In the genomic region with DNA sequence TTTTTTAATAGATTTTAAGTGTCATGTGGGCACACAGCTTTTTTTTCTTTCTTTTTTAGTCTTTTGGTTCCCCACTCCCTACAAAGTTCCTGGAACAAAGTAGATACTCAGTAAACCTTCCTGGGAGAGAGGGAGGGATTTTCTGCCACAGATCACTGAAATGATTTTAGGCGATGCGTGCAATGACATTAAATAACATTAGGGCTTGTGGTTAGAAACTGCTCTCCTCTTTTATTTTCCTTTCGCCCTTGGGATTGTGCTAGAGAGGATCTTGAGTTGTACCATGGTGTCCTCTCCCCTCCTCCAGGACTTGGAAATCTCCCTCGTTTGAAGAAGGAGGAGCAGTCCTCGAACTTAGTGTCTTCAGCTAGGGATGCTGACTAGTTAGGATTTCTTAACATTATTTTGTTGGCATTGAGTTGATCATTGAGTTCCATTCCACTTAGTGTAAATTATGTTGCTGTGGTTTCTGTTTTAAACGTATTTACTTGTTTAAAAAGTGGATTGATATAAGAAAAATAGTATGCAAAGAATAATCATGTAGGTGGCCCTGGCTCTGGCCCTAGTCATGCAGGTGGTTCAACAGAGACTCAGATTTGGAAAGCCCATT, we compare ENCODE assay signal across 11 cellular contexts.
DNase-seq lines count a peak whose midpoint lies in the region; ATAC-seq and TF ChIP-seq lines count a peak whose summit lies in the region.
"Had no signal": no experiment of that assay in that cellular context is flagged by ENCODE, and none has a peak within 500 bp of the region (broad histone marks: within the 10 kb centered on the region; RNA-seq: fewer than 3 reads in every experiment).

No MANE protein-coding gene starts in this region.

- H3K4me3 ChIP-seq in SJSA1 (no peak overlapping the region), fibroblast of mammary gland (ENCODE audit: control insufficient read depth, low read depth, low read length) (no peak overlapping the region), spleen (no peak overlapping the region)
- H3K4me3 ChIP-seq: ascending aorta had no signal

- TF ChIP-seq POLR2A in spleen (IDR thresholded peaks at IDR 0.05) = no peak

- H3K9me3 Mint-ChIP-seq in activated CD8-positive, alpha-beta T cell treated with anti-CD3 and anti-CD28 coated beads for 36 hours = no peaks in the 10 kb centered on the region
- no peaks in the 10 kb centered on the region for H3K9me3 Mint-ChIP-seq in activated CD8-positive, alpha-beta T cell treated with anti-CD3 and anti-CD28 coated beads, Interleukin-2, amount 10 ng/mL, durations not matched to agents 7 days and 5 days (ENCODE audit: insufficient read depth)

- H3K4me1 Mint-ChIP-seq in activated CD8-positive, alpha-beta T cell treated with anti-CD3 and anti-CD28 coated beads for 36 hours (ENCODE audit: low read depth) = peaks cover 38% of the 10 kb centered on the region
- peaks cover 33% of the 10 kb centered on the region for H3K4me1 Mint-ChIP-seq in activated CD8-positive, alpha-beta T cell treated with anti-CD3 and anti-CD28 coated beads, Interleukin-2, amount 10 ng/mL, durations not matched to agents 7 days and 5 days (ENCODE audit: low read depth)

- intact Hi-C loops in activated CD8-positive, alpha-beta T cell treated with anti-CD3 and anti-CD28 coated beads for 36 hours (cut with micrococcal nuclease) = loop anchor here (5.0 kb wide), 1 partner anchor 34 kb away; no protein-coding TSS in a partner anchor
- intact Hi-C loops in spleen (cut with DNase I; ENCODE audit: low total_unique reads) = no loop called here

- peaks cover 63% of the 10 kb centered on the region for H3K4me1 ChIP-seq in SJSA1 (replicated peaks)
- peaks cover 34 to 100% (median 76%) of the 10 kb centered on the region in 6 donors for H3K4me1 ChIP-seq in spleen
- H3K4me1 ChIP-seq: ascending aorta had no signal

- peaks cover 3% of the 10 kb centered on the region for H3K27me3 Mint-ChIP-seq in activated CD8-positive, alpha-beta T cell treated with anti-CD3 and anti-CD28 coated beads for 36 hours
- H3K27me3 Mint-ChIP-seq in activated CD8-positive, alpha-beta T cell treated with anti-CD3 and anti-CD28 coated beads, Interleukin-2, amount 10 ng/mL, durations not matched to agents 7 days and 5 days (ENCODE audit: low read depth) = peaks cover 17% of the 10 kb centered on the region

- no peak for DNase-seq in activated CD8-positive, alpha-beta T cell treated with anti-CD3 and anti-CD28 coated beads for 36 hours
- no peak for DNase-seq in activated CD8-positive, alpha-beta T cell treated with anti-CD3 and anti-CD28 coated beads, Interleukin-2, amount 10 ng/mL, durations not matched to agents 7 days and 5 days
- DNase-seq in SJSA1 (ENCODE audit: low read depth in 1 of 2, low spot score in 2 of 2) = no peak
- DNase-seq in fibroblast of mammary gland (ENCODE audit: low read depth) = peak; percentile 60
- no peak for DNase-seq in spleen
- DNase-seq in stimulated activated CD4-positive, alpha-beta T cell treated with anti-CD3 and anti-CD28 coated beads, Interleukin-2, amount 100 ng/mL, for 24 hours = no peak
- no peak for DNase-seq in NCI-H2107 treated with DMSO at 0.1 percent for 48 hours (lab: John Stamatoyannopoulos, UW; ENCODE audit: unreplicated experiment)
- DNase-seq: DND-41, occipital lobe had no signal

- H3K27me3 ChIP-seq in SJSA1 (replicated peaks) (no peaks in the 10 kb centered on the region), spleen (replicated peaks in 1 of 7) (no peaks in the 10 kb centered on the region)
- H3K27me3 ChIP-seq: ascending aorta had no signal

- no peak for ATAC-seq in activated CD8-positive, alpha-beta T cell treated with anti-CD3 and anti-CD28 coated beads for 36 hours
- ATAC-seq in activated CD8-positive, alpha-beta T cell treated with anti-CD3 and anti-CD28 coated beads, Interleukin-2, amount 10 ng/mL, durations not matched to agents 7 days and 5 days = no peak
- no peak for ATAC-seq in HG03354 (IDR thresholded peaks at IDR 0.05; ENCODE audit: poor library complexity, severe bottlenecking, unreplicated experiment)

- H3K36me3 ChIP-seq in SJSA1 = peaks cover 76% of the 10 kb centered on the region
- peaks cover 0 to 69% (median 9%) of the 10 kb centered on the region in 6 donors for H3K36me3 ChIP-seq in spleen
- H3K36me3 ChIP-seq: ascending aorta had no signal

- H3K27ac ChIP-seq in SJSA1 = peak overlapping the region; percentile 34
- peak overlapping the region; percentile 66 to 79 (median 74) for H3K27ac ChIP-seq in spleen
- H3K27ac ChIP-seq: ascending aorta had no signal

- peak overlapping the region; percentile 28 for H3K4me3 Mint-ChIP-seq in activated CD8-positive, alpha-beta T cell treated with anti-CD3 and anti-CD28 coated beads for 36 hours
- H3K4me3 Mint-ChIP-seq in activated CD8-positive, alpha-beta T cell treated with anti-CD3 and anti-CD28 coated beads, Interleukin-2, amount 10 ng/mL, durations not matched to agents 7 days and 5 days = no peak overlapping the region

- TF ChIP-seq CTCF in activated CD8-positive, alpha-beta T cell treated with anti-CD3 and anti-CD28 coated beads for 36 hours (IDR thresholded peaks at IDR 0.05) = no peak
- no peak for TF ChIP-seq CTCF in fibroblast of mammary gland (conservative IDR thresholded peaks at IDR 0.05; ENCODE audit: control insufficient read depth, insufficient read depth, low read depth, low read length)
- TF ChIP-seq CTCF in spleen (IDR thresholded peaks at IDR 0.05 in 8 of 11, conservative IDR thresholded peaks at IDR 0.05 in 3 of 11) = no peak

- CTCF ChIA-PET in activated CD8-positive, alpha-beta T cell treated with anti-CD3 and anti-CD28 coated beads for 36 hours (lab: Charles Lee) = interaction anchor here (1.2 to 1.6 kb wide), 4 partner anchors 10 to 129 kb away, joined by 3 to 5 read pairs (median 4); no protein-coding TSS in a partner anchor
- CTCF ChIA-PET in activated CD8-positive, alpha-beta T cell treated with anti-CD3 and anti-CD28 coated beads, Interleukin-2, amount 10 ng/mL, durations not matched to agents 7 days and 5 days (lab: Charles Lee) = interaction anchor here (1.2 to 2.6 kb wide), 6 partner anchors 9 to 71 kb away, joined by 3 to 14 read pairs (median 4); no protein-coding TSS in a partner anchor

- 57 to 72% (median 63%) methylated on average over 6 of the region's 6 CpGs for WGBS in spleen, 5 donors

- POLR2A ChIA-PET in activated CD8-positive, alpha-beta T cell treated with anti-CD3 and anti-CD28 coated beads for 36 hours (lab: Charles Lee) = interaction anchor here (0.8 to 2.6 kb wide), 4 partner anchors 11 to 40 kb away, joined by 3 to 14 read pairs (median 4); no protein-coding TSS in a partner anchor
- POLR2A ChIA-PET in activated CD8-positive, alpha-beta T cell treated with anti-CD3 and anti-CD28 coated beads, Interleukin-2, amount 10 ng/mL, durations not matched to agents 7 days and 5 days (lab: Charles Lee) = interaction anchor here (0.6 kb wide), 1 partner anchor 10 kb away, joined by 3 read pairs; no protein-coding TSS in a partner anchor

- H3K9me3 ChIP-seq in SJSA1 (replicated peaks) (no peaks in the 10 kb centered on the region), spleen (no peaks in the 10 kb centered on the region)
- H3K9me3 ChIP-seq: ascending aorta had no signal

- H3K36me3 Mint-ChIP-seq in activated CD8-positive, alpha-beta T cell treated with anti-CD3 and anti-CD28 coated beads for 36 hours (ENCODE audit: low read depth) = peaks cover 3% of the 10 kb centered on the region
- no peaks in the 10 kb centered on the region for H3K36me3 Mint-ChIP-seq in activated CD8-positive, alpha-beta T cell treated with anti-CD3 and anti-CD28 coated beads, Interleukin-2, amount 10 ng/mL, durations not matched to agents 7 days and 5 days (ENCODE audit: low read depth)

- peak overlapping the region; percentile 83 for H3K27ac Mint-ChIP-seq in activated CD8-positive, alpha-beta T cell treated with anti-CD3 and anti-CD28 coated beads for 36 hours
- no peak overlapping the region for H3K27ac Mint-ChIP-seq in activated CD8-positive, alpha-beta T cell treated with anti-CD3 and anti-CD28 coated beads, Interleukin-2, amount 10 ng/mL, durations not matched to agents 7 days and 5 days
